ENCODE assay signal across 12 cellular contexts in the genomic region with DNA sequence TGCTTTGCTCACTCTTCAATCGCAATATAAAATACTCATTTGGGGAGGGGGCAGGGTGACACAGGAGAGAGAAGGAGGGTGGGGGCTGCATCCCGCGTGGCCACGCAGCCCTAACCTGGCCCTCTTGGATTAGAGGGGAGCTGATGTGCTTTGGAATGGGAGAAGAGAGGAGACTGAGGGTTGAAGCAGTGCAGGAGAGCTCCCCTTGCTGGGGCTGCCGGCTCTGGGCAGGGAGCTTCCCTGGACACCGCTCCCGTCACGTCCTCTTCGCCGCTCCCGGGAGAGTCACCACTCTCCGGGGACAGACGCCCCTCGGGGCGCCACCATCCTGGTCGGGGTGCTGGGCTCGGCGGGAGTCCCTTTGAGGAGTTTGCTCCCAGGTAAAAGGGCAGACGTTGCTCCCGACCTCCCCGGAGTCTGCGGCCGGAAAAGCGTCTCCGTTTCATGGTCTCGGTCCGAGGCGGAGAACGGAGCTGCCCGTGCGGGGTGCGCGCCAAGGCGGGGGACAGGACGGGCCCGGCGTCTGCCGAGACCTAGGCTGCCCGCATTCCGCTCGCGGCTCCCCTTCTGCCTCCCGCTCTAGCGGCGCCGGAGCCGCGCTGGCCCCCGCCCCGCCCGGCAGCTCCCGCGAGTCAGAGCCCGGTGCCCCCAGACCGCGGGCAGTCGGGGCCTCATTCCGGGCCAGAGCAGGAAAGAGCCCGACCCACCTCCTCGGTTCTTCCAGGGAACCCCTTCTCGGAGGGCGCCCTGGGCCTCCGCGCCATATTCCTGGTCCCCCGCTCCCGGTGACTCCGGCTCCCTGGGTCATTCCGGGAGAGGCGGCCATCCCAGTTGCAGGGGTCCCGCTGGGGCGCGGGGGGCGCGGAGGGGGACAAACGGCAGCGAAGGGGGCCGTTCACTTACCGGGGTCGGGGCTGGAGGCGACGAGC. TPM values are rescaled to one million over a fixed set of nuclear protein-coding genes. Genes with fewer than 3 reads are reported as not detected.
DNase-seq lines count a peak whose midpoint lies in the region; ATAC-seq and TF ChIP-seq lines count a peak whose summit lies in the region.
"Had no signal": no experiment of that assay in that cellular context is flagged by ENCODE, and none has a peak within 500 bp of the region (broad histone marks: within the 10 kb centered on the region; RNA-seq: fewer than 3 reads in every experiment).

No MANE protein-coding gene starts in this region.

- intact Hi-C loops in heart left ventricle (cut with DNase I): no loop called here
- intact Hi-C loops in posterior cingulate gyrus (cut with DNase I): loop anchor here (10.0 kb wide), 1 partner anchor 230 kb away; no protein-coding TSS in a partner anchor

- H3K9me2 ChIP-seq in GM23338 (ENCODE audit: insufficient read depth) (no peaks in the 10 kb centered on the region), SK-N-SH (no peaks in the 10 kb centered on the region)

- H3F3A ChIP-seq in GM23338 (replicated peaks; ENCODE audit: low read depth) (0 out of 2 replicates have a peak, but pooled peaks cover 5% of the 10 kb centered on the region), SK-N-SH (replicated peaks; ENCODE audit: insufficient read depth) (no peaks in the 10 kb centered on the region)

- peaks cover 19% of the 10 kb centered on the region for H3K27me3 Mint-ChIP-seq in GM23338 (ENCODE audit: insufficient read depth, low read depth, poor library complexity)

- no peak for TF ChIP-seq POLR2A in heart left ventricle (IDR thresholded peaks at IDR 0.05)

- no peaks in the 10 kb centered on the region; the same call in 2 of the 3 replicates for H3K36me3 Mint-ChIP-seq in GM23338 (ENCODE audit: low read depth)

- CTCF ChIA-PET in SK-N-SH (lab: Yijun Ruan, JAX): interaction anchor here (0.6 to 3.2 kb wide), 12 partner anchors 9 to 229 kb away, joined by 3 to 19 read pairs (median 6); a partner anchor contains a TSS

- DNase-seq in GM23338 (ENCODE audit: low spot score) (peak; percentile 60), SK-N-SH (peak; percentile 82), heart left ventricle (peak in 2 of 5 donors; percentile 21 to 56), posterior cingulate gyrus (peak in 9 of 10 donors; percentile 16 to 91 (median 31)), DMS79 (lab: John Stamatoyannopoulos, UW) (no peak), HuH-7.5 (ENCODE audit: low spot score) (no peak)
- no peak for DNase-seq in activated effector memory CD4-positive, alpha-beta T cell treated with Interleukin-2 at 50 U/mL for 16 hours
- DNase-seq: NCI-H2029 had no signal

- TF ChIP-seq EP300 in SK-N-SH (IDR thresholded peaks at IDR 0.05; ENCODE audit: borderline replicate concordance in 1 of 2, low read depth in 1 of 2, low read length in 1 of 2): no peak

- H3K27ac ChIP-seq in GM23338 (ENCODE audit: low read depth) (no peak overlapping the region), SK-N-SH (ENCODE audit: low read depth in 2 of 2, low read length in 1 of 2) (peak overlapping the region in 1 of 2 experiments; percentile 66; a peak in 2 of 4 replicates), heart left ventricle (no peak overlapping the region)

- H3K79me2 ChIP-seq in GM23338 (replicated peaks; ENCODE audit: insufficient read depth) (no peaks in the 10 kb centered on the region), SK-N-SH (ENCODE audit: insufficient read depth) (no peaks in the 10 kb centered on the region)

- H3K36me3 ChIP-seq in GM23338 (ENCODE audit: insufficient read depth) (no peaks in the 10 kb centered on the region), SK-N-SH (replicated peaks in 1 of 2; ENCODE audit: control insufficient read depth in 1 of 2, insufficient read depth in 2 of 2, low read length in 1 of 2) (no peaks in the 10 kb centered on the region), heart left ventricle (no peaks in the 10 kb centered on the region)

- H2AFZ ChIP-seq in GM23338 (peak overlapping the region; percentile 95), SK-N-SH (ENCODE audit: low read depth) (peak overlapping the region; percentile 55)

- POLR2A ChIA-PET in SK-N-SH (lab: Yijun Ruan, JAX): interaction anchor here (0.6 to 2.2 kb wide), 8 partner anchors 8 to 229 kb away, joined by 3 to 10 read pairs (median 3); no protein-coding TSS in a partner anchor

- no peaks in the 10 kb centered on the region for H3K9me3 Mint-ChIP-seq in GM23338
- H3K9me3 Mint-ChIP-seq: activated CD4-positive, alpha-beta memory T cell treated with anti-CD3 and anti-CD28 coated beads for 36 hours had no signal

- peaks cover 9% of the 10 kb centered on the region; the same call in 1 of the 2 replicates for H4K20me1 ChIP-seq in GM23338 (replicated peaks; ENCODE audit: insufficient read depth)
- H4K20me1 ChIP-seq in SK-N-SH (ENCODE audit: insufficient read depth): no peaks in the 10 kb centered on the region

- H3K4me3 Mint-ChIP-seq in GM23338: peak overlapping the region; percentile 71
- H3K4me3 Mint-ChIP-seq: activated CD4-positive, alpha-beta memory T cell treated with anti-CD3 and anti-CD28 coated beads for 36 hours had no signal

- no peak overlapping the region for H3K9ac ChIP-seq in SK-N-SH

- H3K27me3 ChIP-seq in GM23338 (ENCODE audit: insufficient read depth) (peaks cover 57% of the 10 kb centered on the region), SK-N-SH (ENCODE audit: insufficient read depth) (no peaks in the 10 kb centered on the region), heart left ventricle (peaks cover 12 to 54% (median 23%) of the 10 kb centered on the region in 9 donors)

- TF ChIP-seq CTCF in GM23338 (conservative IDR thresholded peaks at IDR 0.05; ENCODE audit: low read depth in 2 of 2) (no peak), SK-N-SH (IDR thresholded peaks at IDR 0.05) (no peak), heart left ventricle (IDR thresholded peaks at IDR 0.05) (no peak)

- WGBS in SK-N-SH (ENCODE audit: low lambda C conversion rate): 29% methylated on average over 17 of the region's 81 CpGs
- 2 to 4% (median 3%) methylated on average over 16 to 81 of the region's 81 CpGs for WGBS in heart left ventricle, 4 donors

- peaks cover 9% of the 10 kb centered on the region for H3K4me1 Mint-ChIP-seq in GM23338

- peak overlapping the region; percentile 88 for H3K4me3 ChIP-seq in GM23338
- H3K4me3 ChIP-seq in SK-N-SH (ENCODE audit: low read depth in 2 of 2, low read length in 1 of 2): peak overlapping the region; percentile 61 to 64
- H3K4me3 ChIP-seq in heart left ventricle: peak overlapping the region; percentile 15 to 48 (median 36)
- H3K4me3 ChIP-seq: GM12878 had no signal

- no peaks in the 10 kb centered on the region for H3K9me3 ChIP-seq in SK-N-SH
- H3K9me3 ChIP-seq in heart left ventricle: no peaks in the 10 kb centered on the region

- H3K27ac Mint-ChIP-seq in GM23338: no peak overlapping the region
- H3K27ac Mint-ChIP-seq: activated CD4-positive, alpha-beta memory T cell treated with anti-CD3 and anti-CD28 coated beads for 36 hours had no signal

- ATAC-seq in GM23338: peak; percentile 75
- ATAC-seq in heart left ventricle: peak in 3 of 4 donors; percentile 31 to 67 (median 41)
- no peak for ATAC-seq in GM18511 (IDR thresholded peaks at IDR 0.05; ENCODE audit: unreplicated experiment)

- no peak for TF ChIP-seq RAD21 in SK-N-SH (IDR thresholded peaks at IDR 0.05; ENCODE audit: low read length)

- peak overlapping the region; percentile 98 for H3K4me2 ChIP-seq in GM23338
- H3K4me2 ChIP-seq in SK-N-SH: peak overlapping the region; percentile 91

- H3K4me1 ChIP-seq in GM23338 (ENCODE audit: insufficient read depth) (peaks cover 4% of the 10 kb centered on the region), SK-N-SH (ENCODE audit: control insufficient read depth in 1 of 2, insufficient read depth in 2 of 2, low read depth in 1 of 2, low read length in 1 of 2) (peaks cover 0 to 11% of the 10 kb centered on the region in 2 experiments; a peak in 2 of 4 replicates), heart left ventricle (peaks cover 0 to 16% (median 3%) of the 10 kb centered on the region in 12 donors)

TF ChIP-seq in GM23338, 12 proteins besides CTCF, POLR2A, EP300 and RAD21 (continues in another document):
- TF ChIP-seq EZH2 (IDR thresholded peaks at IDR 0.05; ENCODE audit: low read depth, unreplicated experiment) (peak; percentile 62), ZNF331 (CRISPR knock-in tag; IDR thresholded peaks at IDR 0.05; ENCODE audit: low read depth) (no peak), CREB1 (CRISPR knock-in tag; IDR thresholded peaks at IDR 0.05; ENCODE audit: low read depth) (no peak)

TF ChIP-seq in SK-N-SH, 30 proteins besides CTCF, POLR2A, EP300 and RAD21:
- peak; percentile 20; the same call in 1 of the 2 replicates for TF ChIP-seq MXI1 (IDR thresholded peaks at IDR 0.05; ENCODE audit: low read depth, low read length)
- TF ChIP-seq, protein P1, sequence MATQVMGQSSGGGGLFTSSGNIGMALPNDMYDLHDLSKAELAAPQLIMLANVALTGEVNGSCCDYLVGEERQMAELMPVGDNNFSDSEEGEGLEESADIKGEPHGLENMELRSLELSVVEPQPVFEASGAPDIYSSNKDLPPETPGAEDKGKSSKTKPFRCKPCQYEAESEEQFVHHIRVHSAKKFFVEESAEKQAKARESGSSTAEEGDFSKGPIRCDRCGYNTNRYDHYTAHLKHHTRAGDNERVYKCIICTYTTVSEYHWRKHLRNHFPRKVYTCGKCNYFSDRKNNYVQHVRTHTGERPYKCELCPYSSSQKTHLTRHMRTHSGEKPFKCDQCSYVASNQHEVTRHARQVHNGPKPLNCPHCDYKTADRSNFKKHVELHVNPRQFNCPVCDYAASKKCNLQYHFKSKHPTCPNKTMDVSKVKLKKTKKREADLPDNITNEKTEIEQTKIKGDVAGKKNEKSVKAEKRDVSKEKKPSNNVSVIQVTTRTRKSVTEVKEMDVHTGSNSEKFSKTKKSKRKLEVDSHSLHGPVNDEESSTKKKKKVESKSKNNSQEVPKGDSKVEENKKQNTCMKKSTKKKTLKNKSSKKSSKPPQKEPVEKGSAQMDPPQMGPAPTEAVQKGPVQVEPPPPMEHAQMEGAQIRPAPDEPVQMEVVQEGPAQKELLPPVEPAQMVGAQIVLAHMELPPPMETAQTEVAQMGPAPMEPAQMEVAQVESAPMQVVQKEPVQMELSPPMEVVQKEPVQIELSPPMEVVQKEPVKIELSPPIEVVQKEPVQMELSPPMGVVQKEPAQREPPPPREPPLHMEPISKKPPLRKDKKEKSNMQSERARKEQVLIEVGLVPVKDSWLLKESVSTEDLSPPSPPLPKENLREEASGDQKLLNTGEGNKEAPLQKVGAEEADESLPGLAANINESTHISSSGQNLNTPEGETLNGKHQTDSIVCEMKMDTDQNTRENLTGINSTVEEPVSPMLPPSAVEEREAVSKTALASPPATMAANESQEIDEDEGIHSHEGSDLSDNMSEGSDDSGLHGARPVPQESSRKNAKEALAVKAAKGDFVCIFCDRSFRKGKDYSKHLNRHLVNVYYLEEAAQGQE (IDR thresholded peaks at IDR 0.05; ENCODE audit: low read depth, low read length): 0 out of 2 replicates have a peak, but pooled peaks have one; percentile 15
- no peak for TF ChIP-seq TEAD4 (IDR thresholded peaks at IDR 0.05; ENCODE audit: borderline replicate concordance, insufficient read depth)

RNA-seq across cellular contexts. Expression of a gene that starts 0.6 kb away (rescaled TPM):
- total RNA-seq in GM23338 (2014; rRNA removed; shearing (Covaris generic)): 0.49 and 0.58 TPM in 2 replicates
- polyA plus RNA-seq in GM23338 (2016; fragmentation: Nextera tagmentation; extraction: Ambion mirVana): 0.49 and 0.82 TPM in 2 replicates
- 2.5 and 2.7 TPM in 2 replicates for polyA plus RNA-seq in SK-N-SH (2012; rRNA removed)
- polyA plus RNA-seq in SK-N-SH (2012; cell fraction: cytosol; rRNA removed): 2.3 and 3.0 TPM in 2 replicates
- 1.4 and 2.2 TPM in 2 replicates for polyA plus RNA-seq in SK-N-SH (2012; cell fraction: nucleus; rRNA removed)
- total RNA-seq in heart left ventricle: under 1 TPM in 2 of 9 donors, not detected in 7; 0.02 TPM
- not detected for polyA plus RNA-seq in heart left ventricle
- total RNA-seq: activated CD4-positive, alpha-beta memory T cell treated with anti-CD3 and anti-CD28 coated beads for 36 hours; esophagus mucosa; GM12878 had no signal
- polyA plus RNA-seq: GM12878 had no signal

Comparison
In these comparisons a context has a peak if more than half of its experiments do, and no peak if none do; other contexts are left out.
1. DNase-seq: peak in GM23338 (single experiment), SK-N-SH (single experiment) and posterior cingulate gyrus (9 of 10); none in DMS79 (single experiment), activated effector memory CD4-positive, alpha-beta T cell treated with Interleukin-2 at 50 U/mL for 16 hours (single experiment) and HuH-7.5 (single experiment).
2. H3K4me3 ChIP-seq: peak in every context shown above with its lines; median percentile 88 in GM23338; 62 in SK-N-SH; 36 in heart left ventricle.